Comparison of ENCODE assay signal across 20 cellular contexts in genomic region chr3:36714343-36714742, GRCh38. TPM values are rescaled to one million over a fixed set of nuclear protein-coding genes. Genes with fewer than 3 reads are reported as not detected.
DNase-seq lines count a peak whose midpoint lies in the region; TF ChIP-seq lines count a peak whose summit lies in the region.
"Had no signal": no experiment of that assay in that cellular context is flagged by ENCODE, and none has a peak within 500 bp of the region (broad histone marks: within the 10 kb centered on the region; RNA-seq: fewer than 3 reads in every experiment).

No MANE protein-coding gene starts in this region.

- H3K36me3 ChIP-seq in brain microvascular endothelial cell (replicated peaks), result no peaks in the 10 kb centered on the region
- H3K36me3 ChIP-seq: heart left ventricle had no signal

- H3K4me1 Mint-ChIP-seq in type B pancreatic cell (ENCODE audit: unreplicated experiment), result no peaks in the 10 kb centered on the region
- H3K4me1 Mint-ChIP-seq: activated naive CD8-positive, alpha-beta T cell treated with anti-CD3 and anti-CD28 coated beads, Interleukin-2, amount 10 ng/mL, durations not matched to agents 7 days and 5 days; stimulated activated memory B cell treated with anti-CD40 and anti-IgM and Interleukin-4, amounts not matched to agents 10 μg/mL and 1 μg/mL and 100 μg/mL, for 72 hours had no signal

- no peak overlapping the region for H3K27ac ChIP-seq in brain microvascular endothelial cell
- H3K27ac ChIP-seq: heart left ventricle, skin epidermis had no signal

- H3K4me3 ChIP-seq in AG09309 (ENCODE audit: control insufficient read depth, low read depth, low read length) (no peak overlapping the region), brain microvascular endothelial cell (ENCODE audit: low read depth, low read length) (no peak overlapping the region)
- H3K4me3 ChIP-seq: heart left ventricle, skin epidermis had no signal

- no peaks in the 10 kb centered on the region for H3K9me3 Mint-ChIP-seq in type B pancreatic cell
- H3K9me3 Mint-ChIP-seq: activated naive CD8-positive, alpha-beta T cell treated with anti-CD3 and anti-CD28 coated beads, Interleukin-2, amount 10 ng/mL, durations not matched to agents 7 days and 5 days; stimulated activated memory B cell treated with anti-CD40 and anti-IgM and Interleukin-4, amounts not matched to agents 10 μg/mL and 1 μg/mL and 100 μg/mL, for 72 hours had no signal

- TF ChIP-seq CTCF in AG09309 (IDR thresholded peaks at IDR 0.05; ENCODE audit: control insufficient read depth, insufficient read depth, low read depth, low read length, missing control alignments) (peak; percentile 35), brain microvascular endothelial cell (IDR thresholded peaks at IDR 0.05; ENCODE audit: low read depth, low read length, missing control alignments) (peak; percentile 22), type B pancreatic cell (conservative IDR thresholded peaks at IDR 0.05) (no peak)

- peak; percentile 39 for DNase-seq in AG09309 (ENCODE audit: low read depth)
- DNase-seq in HT1080 (ENCODE audit: low read depth), result peak; percentile 60
- peak; percentile 31 for DNase-seq in brain microvascular endothelial cell
- DNase-seq in kidney tubule cell (ENCODE audit: low spot score), result peak; percentile 78
- no peak for DNase-seq in COR-L47 (lab: John Stamatoyannopoulos, UW)
- DNase-seq in type B pancreatic cell (ENCODE audit: extremely low spot score, unreplicated experiment), result no peak
- no peak for DNase-seq in NCI-H187 (lab: John Stamatoyannopoulos, UW)
- DNase-seq in NCI-H2227 (lab: John Stamatoyannopoulos, UW; ENCODE audit: unreplicated experiment), result no peak
- DNase-seq: activated CD4-positive, alpha-beta T cell treated with anti-CD3 and anti-CD28 coated beads, Interleukin-2, amount 50 U/mL, for 48 hours; activated naive CD8-positive, alpha-beta T cell treated with anti-CD3 and anti-CD28 coated beads, Interleukin-2, amount 10 ng/mL, durations not matched to agents 7 days and 5 days; activated T-cell treated with anti-CD3 and anti-CD28 coated beads, Interleukin-2, amount 50 U/mL, for 48 hours; heart left ventricle; kidney glomerular epithelial cell; NCI-H187 treated with DMSO at 0.1 percent for 48 hours; NCI-H510A treated with DMSO at 0.1 percent for 48 hours; PC-3 had no signal

- H3K27ac Mint-ChIP-seq in type B pancreatic cell, result no peak overlapping the region
- H3K27ac Mint-ChIP-seq: activated naive CD8-positive, alpha-beta T cell treated with anti-CD3 and anti-CD28 coated beads, Interleukin-2, amount 10 ng/mL, durations not matched to agents 7 days and 5 days; stimulated activated memory B cell treated with anti-CD40 and anti-IgM and Interleukin-4, amounts not matched to agents 10 μg/mL and 1 μg/mL and 100 μg/mL, for 72 hours had no signal

- in situ Hi-C loops in brain microvascular endothelial cell (cut with HindIII; ENCODE audit: low pct_ligation_motif_present, low sequenced_read_pairs), result no loop called here

- no peaks in the 10 kb centered on the region for H3K27me3 ChIP-seq in brain microvascular endothelial cell (replicated peaks)
- H3K27me3 ChIP-seq: heart left ventricle had no signal

- no peak overlapping the region for H3K4me3 Mint-ChIP-seq in type B pancreatic cell
- H3K4me3 Mint-ChIP-seq: activated naive CD8-positive, alpha-beta T cell treated with anti-CD3 and anti-CD28 coated beads, Interleukin-2, amount 10 ng/mL, durations not matched to agents 7 days and 5 days; stimulated activated memory B cell treated with anti-CD40 and anti-IgM and Interleukin-4, amounts not matched to agents 10 μg/mL and 1 μg/mL and 100 μg/mL, for 72 hours had no signal

- no peaks in the 10 kb centered on the region for H3K36me3 Mint-ChIP-seq in type B pancreatic cell
- H3K36me3 Mint-ChIP-seq: activated naive CD8-positive, alpha-beta T cell treated with anti-CD3 and anti-CD28 coated beads, Interleukin-2, amount 10 ng/mL, durations not matched to agents 7 days and 5 days; stimulated activated memory B cell treated with anti-CD40 and anti-IgM and Interleukin-4, amounts not matched to agents 10 μg/mL and 1 μg/mL and 100 μg/mL, for 72 hours had no signal

- H3K27me3 Mint-ChIP-seq in type B pancreatic cell, result peaks cover 23% of the 10 kb centered on the region

RNA-seq across cellular contexts. Expression of gene DCLK3, which starts 50.0 kb away (rescaled TPM):
- total RNA-seq in HT1080 (2014; rRNA removed; shearing (Covaris generic)), result not detected in 2 replicates
- not detected in 2 replicates for polyA plus RNA-seq in HT1080 (2015; cell fraction: cytosol; rRNA removed)
- polyA plus RNA-seq in HT1080 (2015; cell fraction: nucleus; rRNA removed), result not detected in 2 replicates
- 0.10 TPM in 2 replicates for total RNA-seq in type B pancreatic cell (ENCODE audit: low replicate concordance)
- total RNA-seq: activated naive CD8-positive, alpha-beta T cell treated with anti-CD3 and anti-CD28 coated beads, Interleukin-2, amount 10 ng/mL, durations not matched to agents 7 days and 5 days; MCF 10A; PC-3; ureter had no signal

Comparison
In these comparisons a context has a peak if more than half of its experiments do, and no peak if none do; other contexts are left out.
1. DNase-seq: peak in AG09309 (single experiment), HT1080 (single experiment), brain microvascular endothelial cell (single experiment) and kidney tubule cell (single experiment); none in COR-L47 (single experiment), type B pancreatic cell (single experiment), NCI-H187 (0 of 2) and NCI-H2227 (single experiment).